1 cellular context compared by ENCODE assay signal in genomic region chr3:149085828-149086231, GRCh38.
TF ChIP-seq lines count a peak whose summit lies in the region.

No MANE protein-coding gene starts in this region.

TF ChIP-seq in K562, 482 proteins besides CTCF, POLR2A, EP300 and RAD21 (continued from another document and continues in another):
- TF ChIP-seq THRA (IDR thresholded peaks at IDR 0.05) (peak; percentile 90), THRAP3 (IDR thresholded peaks at IDR 0.05; ENCODE audit: borderline replicate concordance) (no peak), FOXP1 (CRISPR knock-in tag; IDR thresholded peaks at IDR 0.05) (no peak), ZNF639 (CRISPR knock-in tag; conservative IDR thresholded peaks at IDR 0.05 in 1 of 2, IDR thresholded peaks at IDR 0.05 in 1 of 2) (no peak), ZBTB17 (CRISPR knock-in tag; IDR thresholded peaks at IDR 0.05) (no peak), TRIM24 (IDR thresholded peaks at IDR 0.05) (peak; percentile 5 to 72; a peak in 2 of 4 replicates), CBFA2T3 (IDR thresholded peaks at IDR 0.05) (peak; percentile 93), HEY1 (CRISPR knock-in tag; IDR thresholded peaks at IDR 0.05; ENCODE audit: borderline replicate concordance) (peak; percentile 58; the same call in 1 of the 2 replicates), E2F8 (IDR thresholded peaks at IDR 0.05; ENCODE audit: low read depth, partially characterized antibody) (no peak), MYNN (IDR thresholded peaks at IDR 0.05) (no peak), MYNN (CRISPR knock-in tag; IDR thresholded peaks at IDR 0.05) (no peak), SNIP1 (IDR thresholded peaks at IDR 0.05; ENCODE audit: low read depth) (no peak), KLF13 (tag; IDR thresholded peaks at IDR 0.05; ENCODE audit: borderline replicate concordance, low read depth) (no peak), ZNF551 (CRISPR knock-in tag; IDR thresholded peaks at IDR 0.05) (no peak), MTA2 (IDR thresholded peaks at IDR 0.05; ENCODE audit: low read depth) (peak; percentile 85), KAT2B (IDR thresholded peaks at IDR 0.05; ENCODE audit: low read depth, low read length) (no peak), ASH1L (IDR thresholded peaks at IDR 0.05; ENCODE audit: borderline replicate concordance, low read depth, partially characterized antibody) (no peak), JUND (IDR thresholded peaks at IDR 0.05; ENCODE audit: borderline replicate concordance, low read depth, low read length) (peak; percentile 70; the same call in 1 of the 2 replicates), JUND (tag; IDR thresholded peaks at IDR 0.05; ENCODE audit: borderline replicate concordance, low read depth, low read length) (no peak; the same call in 2 of the 3 replicates), PTTG1 (tag; IDR thresholded peaks at IDR 0.05; ENCODE audit: low read depth) (no peak), RCOR1 (IDR thresholded peaks at IDR 0.05; ENCODE audit: borderline replicate concordance in 1 of 2, low read depth in 2 of 2, low read length in 2 of 2) (peak in 1 of 2 experiments; percentile 80; a peak in 2 of 4 replicates), NFYB (IDR thresholded peaks at IDR 0.05; ENCODE audit: extremely low read depth, insufficient read length) (no peak), ZNF239 (CRISPR knock-in tag; IDR thresholded peaks at IDR 0.05) (no peak), ZNF280A (IDR thresholded peaks at IDR 0.05; ENCODE audit: low read depth, partially characterized antibody) (no peak), UBTF (IDR thresholded peaks at IDR 0.05; ENCODE audit: borderline replicate concordance in 1 of 2, low read depth in 2 of 2, low read length in 2 of 2) (0 out of 4 replicates have a peak, but pooled peaks of 1 of the 2 experiments have one; percentile 31), MLLT1 (IDR thresholded peaks at IDR 0.05) (no peak; a peak in 1 of 4 replicates), KDM2B (CRISPR knock-in tag; IDR thresholded peaks at IDR 0.05) (no peak), HMGXB4 (CRISPR knock-in tag; IDR thresholded peaks at IDR 0.05) (no peak), KDM1A (IDR thresholded peaks at IDR 0.05) (peak; percentile 55 to 65), FOS (IDR thresholded peaks at IDR 0.05; ENCODE audit: extremely low read depth, insufficient read length) (no peak), PBX2 (CRISPR knock-in tag; IDR thresholded peaks at IDR 0.05; ENCODE audit: low read depth) (no peak), PBX2 (tag; conservative IDR thresholded peaks at IDR 0.05; ENCODE audit: low read depth) (no peak; the same call in 1 of the 2 replicates), SFPQ (IDR thresholded peaks at IDR 0.05; ENCODE audit: low read depth, low read length) (no peak), TARDBP (IDR thresholded peaks at IDR 0.05) (peak; percentile 80; the same call in 1 of the 2 replicates), ESRRB (CRISPR knock-in tag; IDR thresholded peaks at IDR 0.05; ENCODE audit: borderline replicate concordance) (no peak), HDAC1 (IDR thresholded peaks at IDR 0.05) (peak in 1 of 2 experiments; percentile 73; a peak in 2 of 4 replicates), PCBP1 (IDR thresholded peaks at IDR 0.05; ENCODE audit: low read depth, low read length, poor library complexity, severe bottlenecking) (no peak), ZSCAN32 (CRISPR knock-in tag; IDR thresholded peaks at IDR 0.05) (no peak), DPF2 (IDR thresholded peaks at IDR 0.05) (peak; percentile 94), ZNF184 (CRISPR knock-in tag; IDR thresholded peaks at IDR 0.05) (no peak), ZBTB1 (CRISPR knock-in tag; IDR thresholded peaks at IDR 0.05; ENCODE audit: borderline replicate concordance, low read depth) (no peak), PML (IDR thresholded peaks at IDR 0.05; ENCODE audit: low read length) (0 out of 2 replicates have a peak, but pooled peaks have one; percentile 49), TAF1 (IDR thresholded peaks at IDR 0.05; ENCODE audit: control insufficient read depth, extremely low read depth, insufficient read depth, low read length, severe bottlenecking) (peak; percentile 46), TCFL5 (CRISPR knock-in tag; conservative IDR thresholded peaks at IDR 0.05) (no peak), STAG1 (CRISPR knock-in tag; IDR thresholded peaks at IDR 0.05; ENCODE audit: borderline replicate concordance) (no peak), THAP7 (CRISPR knock-in tag; IDR thresholded peaks at IDR 0.05) (no peak; the same call in 1 of the 2 replicates), ZNF707 (CRISPR knock-in tag; conservative IDR thresholded peaks at IDR 0.05) (no peak), ZZZ3 (IDR thresholded peaks at IDR 0.05) (no peak)
